ENCODE assay signal across 9 cellular contexts in genomic region chr12:20601668-20602280, GRCh38.
DNase-seq lines count a peak whose midpoint lies in the region; ATAC-seq, FAIRE-seq and TF ChIP-seq lines count a peak whose summit lies in the region.
"Had no signal": no experiment of that assay in that cellular context is flagged by ENCODE, and none has a peak within 500 bp of the region (broad histone marks: within the 10 kb centered on the region; RNA-seq: fewer than 3 reads in every experiment).

No MANE protein-coding gene starts in this region.

- H3K9me2 ChIP-seq in GM23248 (ENCODE audit: insufficient read depth), result no peaks in the 10 kb centered on the region

- H3K27ac ChIP-seq in GM23248 (no peak overlapping the region), endothelial cell of umbilical vein (ENCODE audit: insufficient read depth, low read depth, low read length) (no peak overlapping the region)

- no peak overlapping the region for H3K4me3 Mint-ChIP-seq in neural crest cell
- H3K4me3 Mint-ChIP-seq: memory B cell had no signal

- peaks cover 10% of the 10 kb centered on the region; the same call in 1 of the 2 replicates for H3F3A ChIP-seq in GM23248 (ENCODE audit: insufficient read depth)

- POLR2A ChIA-PET in endothelial cell of umbilical vein (lab: Charles Lee), result no interaction called here

- 30 to 33% methylated on average over 2 of the region's 2 CpGs for WGBS in GM23248 (ENCODE audit: low coverage in 1 of 2, low lambda C conversion rate in 2 of 2, missing lambda C conversion rate in 2 of 2), 2 experiments

- no peak for TF ChIP-seq POLR2A in endothelial cell of umbilical vein (IDR thresholded peaks at IDR 0.05; ENCODE audit: low read depth, low read length)

- H3K4me3 ChIP-seq in GM23248 (no peak overlapping the region), endothelial cell of umbilical vein (replicated peaks in 1 of 3; ENCODE audit: insufficient read depth in 1 of 3, low read depth in 1 of 3, low read length in 3 of 3) (no peak overlapping the region)

- H3K9me3 Mint-ChIP-seq in neural crest cell, result no peaks in the 10 kb centered on the region
- H3K9me3 Mint-ChIP-seq: memory B cell had no signal

- H3K27me3 Mint-ChIP-seq in neural crest cell (ENCODE audit: low read depth), result no peaks in the 10 kb centered on the region
- H3K27me3 Mint-ChIP-seq: memory B cell had no signal

- DNase-seq in GM23248 (peak; percentile 61), NCI-H748 (lab: John Stamatoyannopoulos, UW; ENCODE audit: unreplicated experiment) (peak; percentile 23), endothelial cell of umbilical vein (ENCODE audit: low read depth, low spot score) (peak; percentile 75), neural crest cell (ENCODE audit: low read depth, low spot score) (no peak), T-helper 9 cell (no peak)
- DNase-seq in activated CD8-positive, alpha-beta memory T cell treated with anti-CD3 and anti-CD28 coated beads, Interleukin-2, amount 50 U/mL, for 4 hours, result no peak
- DNase-seq in activated effector memory CD4-positive, alpha-beta T cell treated with anti-CD3 and anti-CD28 coated beads, Interleukin-2, amount 50 U/mL, for 16 hours, result no peak

- peak overlapping the region; percentile 49 for H2AFZ ChIP-seq in GM23248
- H2AFZ ChIP-seq in endothelial cell of umbilical vein (ENCODE audit: low read depth, low read length), result no peak overlapping the region

- H3K79me2 ChIP-seq in GM23248 (ENCODE audit: insufficient read depth), result no peaks in the 10 kb centered on the region
- no peaks in the 10 kb centered on the region for H3K79me2 ChIP-seq in endothelial cell of umbilical vein (ENCODE audit: control insufficient read depth, insufficient read depth, low read length)

- TF ChIP-seq CTCF in endothelial cell of umbilical vein (IDR thresholded peaks at IDR 0.05; ENCODE audit: extremely low read depth in 1 of 2, insufficient read depth in 1 of 2, low read depth in 1 of 2, low read length in 2 of 2) (peak in 1 of 2 donors; percentile 24), neural crest cell (conservative IDR thresholded peaks at IDR 0.05) (peak; percentile 83)

- BruUV-seq in endothelial cell of umbilical vein (replicated peaks; lab: Mats Ljungman, UMichigan), result no TSS peak

- dilution Hi-C loops in endothelial cell of umbilical vein (cut with MboI; ENCODE audit: extremely low pct_ligation_motif_present, low sequenced_read_pairs), result no loop called here

- intact Hi-C loops in endothelial cell of umbilical vein (cut with micrococcal nuclease), result loop anchor here (1.0 to 5.0 kb wide), 5 partner anchors 137 to 862 kb away; partner anchors contain the start of gene PDE3A

- CTCF ChIA-PET in endothelial cell of umbilical vein (lab: Charles Lee), result interaction anchor here (0.6 to 3.8 kb wide), 30 partner anchors 13 to 1096 kb away, joined by 3 to 27 read pairs (median 4); no protein-coding TSS in a partner anchor

- no peak overlapping the region for H3K27ac Mint-ChIP-seq in neural crest cell (ENCODE audit: unreplicated experiment)
- H3K27ac Mint-ChIP-seq: memory B cell had no signal

- no peaks in the 10 kb centered on the region for H3K9me1 ChIP-seq in endothelial cell of umbilical vein (replicated peaks; ENCODE audit: control insufficient read depth, extremely low read depth, insufficient read depth, low read length)

- H3K9ac ChIP-seq in GM23248, result no peak overlapping the region
- H3K9ac ChIP-seq in endothelial cell of umbilical vein (replicated peaks; ENCODE audit: extremely low read depth, insufficient read depth, low read length), result no peak overlapping the region

- in situ Hi-C loops in GM23248 (cut with MboI), result loop anchor here (25.0 kb wide), 1 partner anchor 839 kb away; no protein-coding TSS in a partner anchor

- H3K9me3 ChIP-seq in GM23248 (ENCODE audit: low read depth) (no peaks in the 10 kb centered on the region), endothelial cell of umbilical vein (replicated peaks; ENCODE audit: control insufficient read depth, insufficient read depth, low read length) (no peaks in the 10 kb centered on the region)

- FAIRE-seq in endothelial cell of umbilical vein (lab: Jason Lieb, UNC), result peak; percentile 15

- H3K4me2 ChIP-seq in GM23248 (ENCODE audit: unreplicated experiment) (no peak overlapping the region), endothelial cell of umbilical vein (ENCODE audit: insufficient read depth, low read length) (no peak overlapping the region)

- H3K36me3 ChIP-seq in GM23248 (ENCODE audit: low read depth) (no peaks in the 10 kb centered on the region), endothelial cell of umbilical vein (ENCODE audit: control insufficient read depth in 2 of 2, extremely low read depth in 1 of 2, insufficient read depth in 2 of 2, low read length in 2 of 2) (no peaks in the 10 kb centered on the region)

- ATAC-seq in HG02981 (IDR thresholded peaks at IDR 0.05; ENCODE audit: unreplicated experiment), result no peak

- H4K20me1 ChIP-seq in GM23248 (ENCODE audit: insufficient read depth) (no peaks in the 10 kb centered on the region), endothelial cell of umbilical vein (replicated peaks; ENCODE audit: control insufficient read depth, extremely low read depth, insufficient read depth, low read length) (no peaks in the 10 kb centered on the region)

- H3K27me3 ChIP-seq in GM23248 (replicated peaks; ENCODE audit: insufficient read depth) (no peaks in the 10 kb centered on the region), endothelial cell of umbilical vein (ENCODE audit: control insufficient read depth in 2 of 2, insufficient read depth in 2 of 2, low read length in 2 of 2) (no peaks in the 10 kb centered on the region)

- H3K4me1 ChIP-seq in GM23248 (ENCODE audit: insufficient read depth) (peaks cover 24% of the 10 kb centered on the region), endothelial cell of umbilical vein (ENCODE audit: control insufficient read depth, extremely low read depth, insufficient read depth, low read length) (peaks cover 9% of the 10 kb centered on the region)

- no peaks in the 10 kb centered on the region for H3K36me3 Mint-ChIP-seq in neural crest cell (ENCODE audit: low read depth)
- H3K36me3 Mint-ChIP-seq: memory B cell had no signal

- no peaks in the 10 kb centered on the region for H3K4me1 Mint-ChIP-seq in neural crest cell
- H3K4me1 Mint-ChIP-seq: memory B cell had no signal

TF ChIP-seq in endothelial cell of umbilical vein, 7 proteins besides CTCF, POLR2A, EP300 and RAD21:
- TF ChIP-seq MAX (IDR thresholded peaks at IDR 0.05; ENCODE audit: insufficient read depth, insufficient read length) (no peak), POLR2AphosphoS5 (IDR thresholded peaks at IDR 0.05; ENCODE audit: insufficient read depth, low read depth, low read length) (no peak), MYC (IDR thresholded peaks at IDR 0.05; ENCODE audit: low read depth, low read length) (no peak), JUN (IDR thresholded peaks at IDR 0.05; ENCODE audit: borderline replicate concordance, insufficient read depth, insufficient read length, low read depth) (no peak), GATA2 (IDR thresholded peaks at IDR 0.05; ENCODE audit: insufficient read depth, insufficient read length, low read depth, low read length) (no peak), EZH2 (IDR thresholded peaks at IDR 0.05; ENCODE audit: borderline replicate concordance, low read depth, low read length, severe bottlenecking) (no peak), FOS (IDR thresholded peaks at IDR 0.05; ENCODE audit: borderline replicate concordance, insufficient read depth, low read length) (no peak)

Comparison
In these comparisons a context has a peak if more than half of its experiments do, and no peak if none do; other contexts are left out.
1. DNase-seq: peak in GM23248 (single experiment), NCI-H748 (single experiment) and endothelial cell of umbilical vein (single experiment); none in neural crest cell (single experiment), activated CD8-positive, alpha-beta memory T cell treated with anti-CD3 and anti-CD28 coated beads, Interleukin-2, amount 50 U/mL, for 4 hours (single experiment), activated effector memory CD4-positive, alpha-beta T cell treated with anti-CD3 and anti-CD28 coated beads, Interleukin-2, amount 50 U/mL, for 16 hours (single experiment) and T-helper 9 cell (single experiment).